8 cellular contexts compared by ENCODE assay signal in genomic region chr16:3023669-3024478, GRCh38. TPM values are rescaled to one million over a fixed set of nuclear protein-coding genes. Genes with fewer than 3 reads are reported as not detected.
DNase-seq lines count a peak whose midpoint lies in the region; ATAC-seq and TF ChIP-seq lines count a peak whose summit lies in the region.

Gene HCFC1R1, minus strand, starts transcription at chr16:3023942. Its CDS starts 1 bp downstream, at chr16:3023941.
Gene THOC6, plus strand, starts transcription at chr16:3024035. Its CDS starts 292 bp downstream, at chr16:3024327.

- DNase-seq in DMS153 treated with DMSO at 0.1 percent for 48 hours (lab: John Stamatoyannopoulos, UW; ENCODE audit: unreplicated experiment) (peak; percentile 89), PC-3 (peak; percentile 96), activated T-cell treated with anti-CD3 and anti-CD28 coated beads for 4 hours (peak; percentile 91), epithelial cell of esophagus (ENCODE audit: low read depth) (peak; percentile 99), mucosa of gallbladder (ENCODE audit: low spot score) (peak; percentile 98)
- peak; percentile 98 for DNase-seq in Jurkat, Clone E6-1 (ENCODE audit: low read depth, low spot score)
- peak; percentile 90 for DNase-seq in stimulated activated CD8-positive, alpha-beta memory T cell treated with anti-CD3 and anti-CD28 coated beads, Interleukin-4, amount 100 ng/mL, for 24 hours (ENCODE audit: low read depth)

- no peaks in the 10 kb centered on the region for H4K20me1 ChIP-seq in PC-3 (ENCODE audit: low read length)

- H3K27ac ChIP-seq in PC-3 (ENCODE audit: low read length), result peak within 1 kb of the TSS; percentile 100

- peak within 1 kb of the TSS; percentile 99 for H3K4me2 ChIP-seq in PC-3 (ENCODE audit: low read length)

- H3K36me3 ChIP-seq in PC-3 (ENCODE audit: low read depth, low read length), result peaks cover 10% of the 10 kb centered on the region

- intact Hi-C loops in PC-3 (cut with micrococcal nuclease), result loop anchor here (1.0 kb wide), 1 partner anchor 44 kb away; the partner anchor contains the start of gene PKMYT1

- CTCF ChIA-PET in PC-3 (lab: Charles Lee), result interaction anchor here (0.5 to 1.8 kb wide), 3 partner anchors 8 to 14 kb away, joined by 3 to 6 read pairs (median 3); no protein-coding TSS in a partner anchor

- H3K9ac ChIP-seq in PC-3 (ENCODE audit: low read length), result peak within 1 kb of the TSS; percentile 91

- H3F3A ChIP-seq in PC-3 (ENCODE audit: low read length, unreplicated experiment), result no peaks in the 10 kb centered on the region

- H3K9me3 ChIP-seq in PC-3 (ENCODE audit: low read length), result no peaks in the 10 kb centered on the region

- ATAC-seq in GM21619 (IDR thresholded peaks at IDR 0.05; ENCODE audit: unreplicated experiment) (peak; percentile 63), PC-3 (peak; percentile 35)

- no peak within 1 kb of the TSS for H2AFZ ChIP-seq in PC-3 (ENCODE audit: low read length)

- H3K27me3 ChIP-seq in PC-3 (ENCODE audit: low read length), result no peaks in the 10 kb centered on the region

- TSS peak; percentile 1 for BruUV-seq in PC-3 (replicated peaks; lab: Mats Ljungman, UMichigan)

- no peaks in the 10 kb centered on the region for H3K9me2 ChIP-seq in PC-3 (replicated peaks; ENCODE audit: low read length)

- POLR2A ChIA-PET in PC-3 (lab: Charles Lee; ENCODE audit: unreplicated experiment), result interaction anchor here (0.6 kb wide), 2 partner anchors 367 to 1409 kb away, joined by 3 to 5 read pairs; no protein-coding TSS in a partner anchor

- peaks cover 23% of the 10 kb centered on the region for H3K4me1 ChIP-seq in PC-3 (ENCODE audit: insufficient read depth, low read length)

- peak within 1 kb of the TSS; percentile 72 for H3K4me3 ChIP-seq in Jurkat, Clone E6-1 (ENCODE audit: low read length)
- H3K4me3 ChIP-seq in PC-3 (ENCODE audit: low read length) (peak within 1 kb of the TSS; percentile 94), epithelial cell of esophagus (ENCODE audit: low read length) (peak within 1 kb of the TSS; percentile 94)

- peaks cover 12% of the 10 kb centered on the region for H3K79me2 ChIP-seq in PC-3 (ENCODE audit: low read length)

- no peak for TF ChIP-seq CTCF in PC-3 (conservative IDR thresholded peaks at IDR 0.05; ENCODE audit: low read depth, low read length)
- no peak for TF ChIP-seq CTCF in epithelial cell of esophagus (IDR thresholded peaks at IDR 0.05; ENCODE audit: insufficient read depth, low read depth, low read length, missing control alignments)

RNA-seq across cellular contexts. Expression of gene HCFC1R1, which starts in this region (rescaled TPM):
- 64.7 TPM for polyA plus RNA-seq in Jurkat, Clone E6-1 (2012; ENCODE audit: insufficient read depth, insufficient read length)
- total RNA-seq in PC-3 (2014; rRNA removed) (56.4 and 56.6 TPM in 2 replicates), mucosa of gallbladder (54.6 TPM)

RNA-seq across cellular contexts. Expression of gene THOC6, which starts in this region (rescaled TPM):
- polyA plus RNA-seq in Jurkat, Clone E6-1 (2012; ENCODE audit: insufficient read depth, insufficient read length), result 66.5 TPM
- 40.3 and 47.3 TPM in 2 replicates for total RNA-seq in PC-3 (2014; rRNA removed)
- total RNA-seq in mucosa of gallbladder, result 20.8 TPM

Comparison
In these comparisons a context has a peak if more than half of its experiments do, and no peak if none do; other contexts are left out.
1. Peak in every context shown above with its lines: DNase-seq, ATAC-seq, H3K4me3 ChIP-seq and H3K27ac ChIP-seq.